In genomic region chr16:1466054-1466453, GRCh38 we compare ENCODE assay signal across 25 cellular contexts. TPM values are rescaled to one million over a fixed set of nuclear protein-coding genes. Genes with fewer than 3 reads are reported as not detected.
"Had no signal": no experiment of that assay in that cellular context is flagged by ENCODE, and none has a peak within 500 bp of the region (broad histone marks: within the 10 kb centered on the region; RNA-seq: fewer than 3 reads in every experiment).

No MANE protein-coding gene starts in this region.

- ATAC-seq: HepG2 had no signal

- FAIRE-seq: HepG2, RCC 7860 had no signal

- H3K27me3 ChIP-seq: MG63 had no signal

- H3K4me3 ChIP-seq: MG63 had no signal

- H3K9me3 ChIP-seq: MG63, SK-N-SH had no signal

- H3K4me2 ChIP-seq: SK-N-SH had no signal

- DNase-seq: IMR-90, Karpas-422, KG1, MG63, NCI-H1092, NCI-H1105 treated with DMSO at 0.1 percent for 48 hours, NCI-H1417 treated with DMSO at 0.1 percent for 48 hours, NCI-H187, NCI-H2029, NCI-H2081 treated with DMSO at 0.1 percent for 48 hours, NCI-H2171, NCI-H226, NCI-H446, NCI-H510A, NCI-H524 treated with DMSO at 0.1 percent for 48 hours, NCI-H69, NCI-H774, RPMI8226, SHP77, SK-N-SH, SW 1271 had no signal

- H3K9ac ChIP-seq: SK-N-SH had no signal

RNA-seq across cellular contexts. Expression of gene CCDC154, which starts 21.7 kb away (rescaled TPM):
- total RNA-seq: IMR-90 had no signal

RNA-seq across cellular contexts. Expression of gene PTX4, which starts 22.7 kb away (rescaled TPM):
- total RNA-seq: HepG2, HT1080, IMR-90, SK-MEL-5 had no signal
- polyA plus RNA-seq: SK-N-SH had no signal

RNA-seq across cellular contexts. Expression of gene PERCC1, which starts 35.2 kb away (rescaled TPM):
- total RNA-seq: HT1080, IMR-90, SK-MEL-5 had no signal
- polyA plus RNA-seq: HepG2, IMR-90, SK-N-SH had no signal
